ENCODE assay signal across 31 cellular contexts in the genomic region with DNA sequence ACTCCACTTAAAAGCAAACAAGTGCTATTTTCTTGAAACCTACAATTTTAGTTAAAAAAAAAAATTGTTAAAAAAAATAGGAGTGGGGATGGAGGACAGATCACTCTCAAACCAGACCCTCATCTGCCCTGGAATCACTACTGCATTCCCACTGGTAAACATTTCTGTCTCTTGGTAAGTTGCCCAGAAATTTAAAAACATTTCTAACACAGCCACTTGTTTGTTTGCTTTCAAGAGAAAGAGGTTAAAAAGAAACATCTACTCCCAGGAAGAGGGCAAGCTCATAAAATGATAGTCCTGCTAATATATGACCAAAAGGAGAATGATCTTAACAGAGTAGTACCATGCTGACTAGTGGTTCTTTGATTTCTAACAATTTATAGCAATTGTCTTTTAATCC.
DNase-seq lines count a peak whose midpoint lies in the region; ATAC-seq and TF ChIP-seq lines count a peak whose summit lies in the region.
"Had no signal": no experiment of that assay in that cellular context is flagged by ENCODE, and none has a peak within 500 bp of the region (broad histone marks: within the 10 kb centered on the region; RNA-seq: fewer than 3 reads in every experiment).

No MANE protein-coding gene starts in this region.

- no peak for TF ChIP-seq CTCF in AG10803 (conservative IDR thresholded peaks at IDR 0.05; ENCODE audit: low read length)

- H3K14ac ChIP-seq in mesenchymal stem cell (ENCODE audit: low read length in 2 of 2) = no peak overlapping the region

- H2AK5ac ChIP-seq in mesenchymal stem cell (ENCODE audit: low read length, severe bottlenecking) = no peak overlapping the region

- H4K91ac ChIP-seq in mesenchymal stem cell (ENCODE audit: low read length) = no peak overlapping the region

- H3K4me3 ChIP-seq in AG10803 (ENCODE audit: low read length) = no peak overlapping the region
- no peak overlapping the region for H3K4me3 ChIP-seq in adipocyte (ENCODE audit: low read length)
- H3K4me3 ChIP-seq in mesenchymal stem cell (ENCODE audit: insufficient read depth in 1 of 2, low read depth in 1 of 2, low read length in 2 of 2) = no peak overlapping the region
- H3K4me3 ChIP-seq: BLaER1, GM23248 had no signal

- no peak overlapping the region for H3K4me2 ChIP-seq in mesenchymal stem cell (ENCODE audit: low read length, poor library complexity, severe bottlenecking)
- H3K4me2 ChIP-seq: BLaER1 had no signal

- H2BK15ac ChIP-seq in mesenchymal stem cell (ENCODE audit: low read depth, poor library complexity, severe bottlenecking) = no peak overlapping the region

- no peak overlapping the region for H3K4ac ChIP-seq in mesenchymal stem cell (ENCODE audit: low read depth in 1 of 2, low read length in 2 of 2)

- ATAC-seq in GM21367 (IDR thresholded peaks at IDR 0.05; ENCODE audit: unreplicated experiment) (no peak), GM21526 (IDR thresholded peaks at IDR 0.05; ENCODE audit: low FRiP score, unreplicated experiment) (no peak)
- ATAC-seq: activated T-cell treated with anti-CD3 and anti-CD28 coated beads, Interleukin-2, amount 50 U/mL, for 4 hours; esophagus mucosa; PC-3 had no signal

- no peak overlapping the region for H3K23ac ChIP-seq in mesenchymal stem cell (ENCODE audit: low read length in 2 of 2)

- no peak overlapping the region for H3K27ac ChIP-seq in mesenchymal stem cell (ENCODE audit: low read length, poor library complexity, severe bottlenecking)
- H3K27ac ChIP-seq: BLaER1, GM23248 had no signal

- DNase-seq in AG10803 (ENCODE audit: low read depth) (peak; percentile 22), EH (ENCODE audit: low read depth) (peak; percentile 59), adipocyte (ENCODE audit: low read depth) (peak; percentile 36), mesenchymal stem cell (peak; percentile 48), glomerular visceral epithelial cell (ENCODE audit: extremely low spot score) (no peak), HuH-7 (ENCODE audit: low spot score) (no peak)
- DNase-seq: ACHN; activated CD4-positive, alpha-beta T cell treated with anti-CD3 and anti-CD28 coated beads, Interleukin-2, amount 10 ng/mL, durations not matched to agents 24 days and 14 days; activated naive CD4-positive, alpha-beta T cell; activated T-cell treated with anti-CD3 and anti-CD28 coated beads, Interleukin-2, amount 50 U/mL, for 4 hours; aorta; Calu3; cortex of kidney; DND-41; foreskin melanocyte; GM23248; Kasumi-1; left cardiac atrium; naive B cell; NCI-H1694 treated with DMSO at 0.1 percent for 48 hours; NCI-H2171 treated with DMSO at 0.1 percent for 48 hours; NCI-H524 treated with DMSO at 0.1 percent for 48 hours; PC-3; retina; SHP77; small intestine; T1000 had no signal

- H3K9ac ChIP-seq in adipocyte (ENCODE audit: low read length) = no peak overlapping the region
- no peak overlapping the region for H3K9ac ChIP-seq in mesenchymal stem cell (ENCODE audit: low read length)
- H3K9ac ChIP-seq: BLaER1, GM23248 had no signal

- peaks cover 31% of the 10 kb centered on the region for H3K79me1 ChIP-seq in mesenchymal stem cell (replicated peaks; ENCODE audit: low read length, poor library complexity, severe bottlenecking)

- H3K9me3 ChIP-seq in adipocyte (ENCODE audit: control insufficient read depth, low read length) (no peaks in the 10 kb centered on the region), mesenchymal stem cell (ENCODE audit: control insufficient read depth, low read length) (no peaks in the 10 kb centered on the region)
- H3K9me3 ChIP-seq: BLaER1 had no signal

- H3K27me3 ChIP-seq in adipocyte (replicated peaks; ENCODE audit: control insufficient read depth, insufficient read depth, low read length) (no peaks in the 10 kb centered on the region), mesenchymal stem cell (ENCODE audit: control insufficient read depth in 1 of 2, insufficient read depth in 1 of 2, low read length in 2 of 2) (no peaks in the 10 kb centered on the region)
- H3K27me3 ChIP-seq: BLaER1 had no signal

- peaks cover 25% of the 10 kb centered on the region for H3K4me1 ChIP-seq in adipocyte (ENCODE audit: control insufficient read depth, insufficient read depth, low read length)
- H3K4me1 ChIP-seq in mesenchymal stem cell (ENCODE audit: control insufficient read depth, insufficient read depth, low read depth, low read length) = peaks cover 5% of the 10 kb centered on the region

- no peak overlapping the region for H2BK12ac ChIP-seq in mesenchymal stem cell (ENCODE audit: low read length in 2 of 2)

- H3K18ac ChIP-seq in mesenchymal stem cell (ENCODE audit: low read depth in 1 of 2, low read length in 2 of 2) = no peak overlapping the region

- H3K36me3 ChIP-seq in adipocyte (ENCODE audit: control insufficient read depth, insufficient read depth, low read length, severe bottlenecking) (no peaks in the 10 kb centered on the region), mesenchymal stem cell (ENCODE audit: control insufficient read depth in 1 of 2, insufficient read depth in 2 of 2, low read depth in 1 of 2, low read length in 2 of 2) (peaks cover 0 to 8% of the 10 kb centered on the region in 2 experiments)

- no peak overlapping the region for H2BK120ac ChIP-seq in mesenchymal stem cell (ENCODE audit: low read depth, low read length)

- H2AFZ ChIP-seq in mesenchymal stem cell (ENCODE audit: low read depth, low read length) = no peak overlapping the region
- H2AFZ ChIP-seq: GM23248 had no signal

- H4K8ac ChIP-seq in mesenchymal stem cell (ENCODE audit: low read length) = no peak overlapping the region

- H2BK5ac ChIP-seq in mesenchymal stem cell (ENCODE audit: low read depth, low read length, poor library complexity, severe bottlenecking) = no peak overlapping the region

Comparison
In these comparisons a context has a peak if more than half of its experiments do, and no peak if none do; other contexts are left out.
1. DNase-seq: peak in AG10803 (single experiment), EH (single experiment), adipocyte (single experiment) and mesenchymal stem cell (single experiment); none in glomerular visceral epithelial cell (single experiment) and HuH-7 (single experiment).